In the genomic region with DNA sequence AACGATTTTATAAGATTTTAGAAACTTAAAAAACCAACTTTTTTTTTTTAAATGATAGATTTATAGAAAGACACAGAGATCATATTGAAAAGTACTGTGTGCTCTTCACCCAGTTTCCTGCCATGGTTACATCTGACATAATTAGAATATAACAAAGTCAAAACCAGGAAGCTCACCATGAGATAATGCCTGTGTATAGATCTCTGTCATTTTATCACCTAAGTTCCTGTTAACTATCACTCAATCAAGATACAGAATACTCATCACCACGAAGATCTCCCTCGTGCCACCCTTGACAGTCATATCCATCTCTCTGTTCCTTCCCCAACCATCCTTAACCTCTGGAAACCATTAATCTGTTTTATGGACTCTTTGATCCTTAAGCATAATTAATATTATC, we compare ENCODE assay signal across 17 cellular contexts. TPM values are rescaled to one million over a fixed set of nuclear protein-coding genes. Genes with fewer than 3 reads are reported as not detected.
DNase-seq lines count a peak whose midpoint lies in the region; ATAC-seq, FAIRE-seq and TF ChIP-seq lines count a peak whose summit lies in the region.
"Had no signal": no experiment of that assay in that cellular context is flagged by ENCODE, and none has a peak within 500 bp of the region (broad histone marks: within the 10 kb centered on the region; RNA-seq: fewer than 3 reads in every experiment).

No MANE protein-coding gene starts in this region.

- intact Hi-C loops in activated T-helper 1 cell treated with anti-CD3 and anti-CD28 coated beads, Interleukin-12 subunit alpha, Interleukin-12 subunit beta, Interleukin-2, Interleukin-4 antibody, amounts not matched to agents 30 ng/mL and 10 ng/mL and 1 ng/mL, durations not matched to agents 14 hours and 24 hours and 36 hours (cut with micrococcal nuclease) = loop anchor here (1.0 kb wide), 1 partner anchor 9 kb away; no protein-coding TSS in a partner anchor
- intact Hi-C loops in kidney (cut with DNase I) = no loop called here

- TF ChIP-seq CTCF in D721Med (IDR thresholded peaks at IDR 0.05; ENCODE audit: insufficient read depth, missing control alignments) = no peak
- TF ChIP-seq CTCF in kidney (IDR thresholded peaks at IDR 0.05; ENCODE audit: borderline replicate concordance, extremely low read depth, insufficient read depth) = no peak

- FAIRE-seq in D721Med (lab: Jason Lieb, UNC) (peak; percentile 61), kidney (lab: Jason Lieb, UNC) (no peak)
- FAIRE-seq: astrocyte, keratinocyte, TTC549 had no signal

- H3K27me3 Mint-ChIP-seq in activated T-helper 1 cell treated with anti-CD3 and anti-CD28 coated beads, Interleukin-12 subunit alpha, Interleukin-12 subunit beta, Interleukin-2, Interleukin-4 antibody, amounts not matched to agents 30 ng/mL and 10 ng/mL and 1 ng/mL, durations not matched to agents 14 hours and 24 hours and 36 hours (ENCODE audit: insufficient read depth) = no peaks in the 10 kb centered on the region
- no peaks in the 10 kb centered on the region for H3K27me3 Mint-ChIP-seq in naive B cell

- no peaks in the 10 kb centered on the region for H3K9me3 Mint-ChIP-seq in activated T-helper 1 cell treated with anti-CD3 and anti-CD28 coated beads, Interleukin-12 subunit alpha, Interleukin-12 subunit beta, Interleukin-2, Interleukin-4 antibody, amounts not matched to agents 30 ng/mL and 10 ng/mL and 1 ng/mL, durations not matched to agents 14 hours and 24 hours and 36 hours
- no peaks in the 10 kb centered on the region for H3K9me3 Mint-ChIP-seq in naive B cell

- H3K9me3 ChIP-seq in kidney (ENCODE audit: control insufficient read depth in 1 of 2, low read length in 2 of 2) = no peaks in the 10 kb centered on the region
- H3K9me3 ChIP-seq: heart right ventricle, SJCRH30, stomach, vagina had no signal

- no peak overlapping the region for H3K4me3 ChIP-seq in kidney (ENCODE audit: low read length in 2 of 2)
- H3K4me3 ChIP-seq: heart right ventricle, SJCRH30, stomach, vagina had no signal

- peaks cover 15% of the 10 kb centered on the region for H3K36me3 Mint-ChIP-seq in activated T-helper 1 cell treated with anti-CD3 and anti-CD28 coated beads, Interleukin-12 subunit alpha, Interleukin-12 subunit beta, Interleukin-2, Interleukin-4 antibody, amounts not matched to agents 30 ng/mL and 10 ng/mL and 1 ng/mL, durations not matched to agents 14 hours and 24 hours and 36 hours (ENCODE audit: low read depth)
- peaks cover 0 to 13% of the 10 kb centered on the region in 2 donors for H3K36me3 Mint-ChIP-seq in naive B cell

- H3K4me1 Mint-ChIP-seq in activated T-helper 1 cell treated with anti-CD3 and anti-CD28 coated beads, Interleukin-12 subunit alpha, Interleukin-12 subunit beta, Interleukin-2, Interleukin-4 antibody, amounts not matched to agents 30 ng/mL and 10 ng/mL and 1 ng/mL, durations not matched to agents 14 hours and 24 hours and 36 hours (ENCODE audit: low read depth) = peaks cover 11% of the 10 kb centered on the region
- peaks cover 0 to 10% (median 5%) of the 10 kb centered on the region in 3 donors for H3K4me1 Mint-ChIP-seq in naive B cell

- peaks cover 3 to 12% of the 10 kb centered on the region in 2 donors for H3K4me1 ChIP-seq in kidney (ENCODE audit: control insufficient read depth in 1 of 2, insufficient read depth in 1 of 2, low read depth in 1 of 2, low read length in 2 of 2)

- peak; percentile 36 for DNase-seq in CD1c-positive myeloid dendritic cell (ENCODE audit: extremely low spot score)
- no peak for DNase-seq in D721Med (ENCODE audit: insufficient read length, low spot score)
- DNase-seq in activated T-helper 1 cell treated with anti-CD3 and anti-CD28 coated beads, Interleukin-12 subunit alpha, Interleukin-12 subunit beta, Interleukin-2, Interleukin-4 antibody, amounts not matched to agents 30 ng/mL and 10 ng/mL and 1 ng/mL, durations not matched to agents 14 hours and 24 hours and 36 hours (ENCODE audit: low spot score) = no peak
- DNase-seq in naive B cell = no peak
- no peak for DNase-seq in kidney
- DNase-seq: heart right ventricle, NCI-H1694, NCI-H345, SJCRH30, small intestine, stomach had no signal

- H3K27ac Mint-ChIP-seq in activated T-helper 1 cell treated with anti-CD3 and anti-CD28 coated beads, Interleukin-12 subunit alpha, Interleukin-12 subunit beta, Interleukin-2, Interleukin-4 antibody, amounts not matched to agents 30 ng/mL and 10 ng/mL and 1 ng/mL, durations not matched to agents 14 hours and 24 hours and 36 hours = peak overlapping the region; percentile 46
- H3K27ac Mint-ChIP-seq in naive B cell = peak overlapping the region in 4 of 6 donors; percentile 1 to 48 (median 26)

- no peak overlapping the region for H3K9ac ChIP-seq in kidney (ENCODE audit: low read length in 2 of 2)

- H3K27ac ChIP-seq in kidney (ENCODE audit: low read depth in 2 of 2, low read length in 2 of 2) = no peak overlapping the region
- H3K27ac ChIP-seq: heart right ventricle, SJCRH30, stomach, vagina had no signal

- H3K4me3 Mint-ChIP-seq in activated T-helper 1 cell treated with anti-CD3 and anti-CD28 coated beads, Interleukin-12 subunit alpha, Interleukin-12 subunit beta, Interleukin-2, Interleukin-4 antibody, amounts not matched to agents 30 ng/mL and 10 ng/mL and 1 ng/mL, durations not matched to agents 14 hours and 24 hours and 36 hours = no peak overlapping the region
- peak overlapping the region in 1 of 8 donors; percentile 1 for H3K4me3 Mint-ChIP-seq in naive B cell

- H3K36me3 ChIP-seq in kidney (ENCODE audit: control insufficient read depth in 1 of 2, insufficient read depth in 2 of 2, low read length in 2 of 2) = no peaks in the 10 kb centered on the region
- H3K36me3 ChIP-seq: vagina had no signal

- ATAC-seq in naive B cell (ENCODE audit: low read depth in 2 of 2) = peak; percentile 49 to 67
- ATAC-seq in GM21786 (IDR thresholded peaks at IDR 0.05; ENCODE audit: unreplicated experiment) = no peak
- ATAC-seq in GM19467 (IDR thresholded peaks at IDR 0.05; ENCODE audit: unreplicated experiment) = no peak
- ATAC-seq: heart right ventricle had no signal

RNA-seq across cellular contexts. Expression of a gene that starts 39.1 kb away (rescaled TPM):
- total RNA-seq in activated T-helper 1 cell treated with anti-CD3 and anti-CD28 coated beads, Interleukin-12 subunit alpha, Interleukin-12 subunit beta, Interleukin-2, Interleukin-4 antibody, amounts not matched to agents 30 ng/mL and 10 ng/mL and 1 ng/mL, durations not matched to agents 14 hours and 24 hours and 36 hours = 20.7 and 24.2 TPM in 2 replicates
- polyA plus RNA-seq in naive B cell (ENCODE audit: low read depth in 6 of 6) (10 to 100 TPM; 11.1 to 26.7 (median 18.9) TPM), kidney (ENCODE audit: insufficient read depth, low read depth, low replicate concordance) (6.1 TPM)
- total RNA-seq in kidney = 12.1 TPM

Comparison
In these comparisons a context has a peak if more than half of its experiments do, and no peak if none do; other contexts are left out.
1. ATAC-seq: peak in naive B cell (2 of 2); none in GM21786 (single experiment) and GM19467 (single experiment).